In the genomic region with DNA sequence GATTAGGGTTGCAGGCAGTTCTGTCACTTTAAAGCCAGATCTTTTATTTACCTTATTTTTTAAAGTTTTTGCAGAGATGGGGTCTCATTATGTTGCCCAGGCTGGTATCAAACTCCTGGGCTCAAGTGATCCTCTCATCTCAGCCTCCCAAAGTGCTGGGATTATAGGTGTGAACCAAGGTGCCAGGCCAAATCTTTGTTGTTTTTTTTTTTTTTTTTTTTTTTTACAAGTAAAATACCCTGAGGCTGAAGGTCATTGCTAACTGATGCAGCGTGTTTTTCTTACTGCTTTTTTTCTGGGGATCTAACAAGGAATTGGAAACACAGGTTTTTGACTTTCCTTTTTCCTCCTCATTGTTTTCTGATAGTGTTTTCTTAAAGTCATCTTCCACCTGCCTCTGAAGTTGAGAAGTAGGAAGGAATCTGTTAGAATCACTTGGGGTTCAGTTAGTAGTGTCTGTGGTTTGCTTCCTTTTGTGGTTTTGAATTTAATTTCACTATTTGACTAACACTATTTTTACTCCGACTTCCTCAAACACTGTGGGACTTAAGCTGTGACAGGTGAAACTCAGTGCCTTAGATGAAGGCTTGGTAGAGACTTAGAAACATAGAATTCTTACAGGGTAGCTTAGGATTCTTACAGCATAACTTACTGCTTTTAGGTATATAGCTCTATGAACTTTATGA, we compare ENCODE assay signal across 8 cellular contexts. TPM values are rescaled to one million over a fixed set of nuclear protein-coding genes. Genes with fewer than 3 reads are reported as not detected.
DNase-seq lines count a peak whose midpoint lies in the region; ATAC-seq and TF ChIP-seq lines count a peak whose summit lies in the region.

No MANE protein-coding gene starts in this region.

- peak overlapping the region; percentile 35 for H3K27ac Mint-ChIP-seq in activated naive CD8-positive, alpha-beta T cell treated with anti-CD3 and anti-CD28 coated beads, Interleukin-2, amount 10 ng/mL, durations not matched to agents 7 days and 5 days

- peaks cover 30% of the 10 kb centered on the region for H3K4me1 Mint-ChIP-seq in activated naive CD8-positive, alpha-beta T cell treated with anti-CD3 and anti-CD28 coated beads, Interleukin-2, amount 10 ng/mL, durations not matched to agents 7 days and 5 days

- H3K4me3 Mint-ChIP-seq in activated naive CD8-positive, alpha-beta T cell treated with anti-CD3 and anti-CD28 coated beads, Interleukin-2, amount 10 ng/mL, durations not matched to agents 7 days and 5 days: peak overlapping the region; percentile 60

- no peaks in the 10 kb centered on the region for H3K9me3 ChIP-seq in thyroid gland

- peaks cover 20% of the 10 kb centered on the region for H3K36me3 Mint-ChIP-seq in activated naive CD8-positive, alpha-beta T cell treated with anti-CD3 and anti-CD28 coated beads, Interleukin-2, amount 10 ng/mL, durations not matched to agents 7 days and 5 days

- no peak overlapping the region for H3K4me3 ChIP-seq in thyroid gland (replicated peaks in 1 of 3)

- peaks cover 61 to 63% of the 10 kb centered on the region in 2 donors for H3K4me1 ChIP-seq in thyroid gland

- peak; percentile 81 for ATAC-seq in GM21381 (IDR thresholded peaks at IDR 0.05; ENCODE audit: unreplicated experiment)
- peak; percentile 90 for ATAC-seq in HG03565 (IDR thresholded peaks at IDR 0.05; ENCODE audit: unreplicated experiment)
- peak; percentile 92 for ATAC-seq in activated naive CD8-positive, alpha-beta T cell treated with anti-CD3 and anti-CD28 coated beads, Interleukin-2, amount 10 ng/mL, durations not matched to agents 7 days and 5 days (ENCODE audit: low read depth)

- H3K9me3 Mint-ChIP-seq in activated naive CD8-positive, alpha-beta T cell treated with anti-CD3 and anti-CD28 coated beads, Interleukin-2, amount 10 ng/mL, durations not matched to agents 7 days and 5 days: no peaks in the 10 kb centered on the region

- H3K27me3 ChIP-seq in thyroid gland: no peaks in the 10 kb centered on the region

- DNase-seq in EH (ENCODE audit: low read depth) (peak; percentile 12), thyroid gland (no peak), RWPE1 (ENCODE audit: low spot score) (no peak), HK-2 (ENCODE audit: unreplicated experiment) (no peak), NCI-H774 (lab: John Stamatoyannopoulos, UW) (no peak)
- no peak for DNase-seq in activated naive CD8-positive, alpha-beta T cell treated with anti-CD3 and anti-CD28 coated beads, Interleukin-2, amount 10 ng/mL, durations not matched to agents 7 days and 5 days

- peak overlapping the region; percentile 33 to 57 (median 53) for H3K27ac ChIP-seq in thyroid gland
- H3K27ac ChIP-seq in RWPE1: no peak overlapping the region

- intact Hi-C loops in thyroid gland (cut with DNase I): no loop called here

- H3K36me3 ChIP-seq in thyroid gland: peaks cover 4 to 8% of the 10 kb centered on the region in 2 donors

- no peak for TF ChIP-seq POLR2A in thyroid gland (IDR thresholded peaks at IDR 0.05)

- no peaks in the 10 kb centered on the region for H3K27me3 Mint-ChIP-seq in activated naive CD8-positive, alpha-beta T cell treated with anti-CD3 and anti-CD28 coated beads, Interleukin-2, amount 10 ng/mL, durations not matched to agents 7 days and 5 days

- TF ChIP-seq CTCF in thyroid gland (IDR thresholded peaks at IDR 0.05) (no peak), RWPE1 (conservative IDR thresholded peaks at IDR 0.05; ENCODE audit: low read depth) (no peak)

- POLR2A ChIA-PET in activated naive CD8-positive, alpha-beta T cell treated with anti-CD3 and anti-CD28 coated beads, Interleukin-2, amount 10 ng/mL, durations not matched to agents 7 days and 5 days (lab: Charles Lee): interaction anchor here (0.6 to 1.3 kb wide), 4 partner anchors 22 to 312 kb away, joined by 3 to 12 read pairs (median 6); a partner anchor contains a TSS
- POLR2A ChIA-PET in RWPE1 (lab: Yijun Ruan, JAX; ENCODE audit: low non-redundant PET): no interaction called here

- CTCF ChIA-PET in RWPE1 (lab: Yijun Ruan, JAX): no interaction called here

- 63 to 76% methylated on average over 2 of the region's 2 CpGs for WGBS in thyroid gland, 2 donors

RNA-seq across cellular contexts. Expression of a gene that starts 22.2 kb away (rescaled TPM):
- total RNA-seq in activated naive CD8-positive, alpha-beta T cell treated with anti-CD3 and anti-CD28 coated beads, Interleukin-2, amount 10 ng/mL, durations not matched to agents 7 days and 5 days: 100 to 1,000 TPM; 115 to 117 TPM
- total RNA-seq in thyroid gland: 100 to 1,000 TPM; 250 to 474 (median 364) TPM
